10 cellular contexts compared by ENCODE assay signal in the genomic region with DNA sequence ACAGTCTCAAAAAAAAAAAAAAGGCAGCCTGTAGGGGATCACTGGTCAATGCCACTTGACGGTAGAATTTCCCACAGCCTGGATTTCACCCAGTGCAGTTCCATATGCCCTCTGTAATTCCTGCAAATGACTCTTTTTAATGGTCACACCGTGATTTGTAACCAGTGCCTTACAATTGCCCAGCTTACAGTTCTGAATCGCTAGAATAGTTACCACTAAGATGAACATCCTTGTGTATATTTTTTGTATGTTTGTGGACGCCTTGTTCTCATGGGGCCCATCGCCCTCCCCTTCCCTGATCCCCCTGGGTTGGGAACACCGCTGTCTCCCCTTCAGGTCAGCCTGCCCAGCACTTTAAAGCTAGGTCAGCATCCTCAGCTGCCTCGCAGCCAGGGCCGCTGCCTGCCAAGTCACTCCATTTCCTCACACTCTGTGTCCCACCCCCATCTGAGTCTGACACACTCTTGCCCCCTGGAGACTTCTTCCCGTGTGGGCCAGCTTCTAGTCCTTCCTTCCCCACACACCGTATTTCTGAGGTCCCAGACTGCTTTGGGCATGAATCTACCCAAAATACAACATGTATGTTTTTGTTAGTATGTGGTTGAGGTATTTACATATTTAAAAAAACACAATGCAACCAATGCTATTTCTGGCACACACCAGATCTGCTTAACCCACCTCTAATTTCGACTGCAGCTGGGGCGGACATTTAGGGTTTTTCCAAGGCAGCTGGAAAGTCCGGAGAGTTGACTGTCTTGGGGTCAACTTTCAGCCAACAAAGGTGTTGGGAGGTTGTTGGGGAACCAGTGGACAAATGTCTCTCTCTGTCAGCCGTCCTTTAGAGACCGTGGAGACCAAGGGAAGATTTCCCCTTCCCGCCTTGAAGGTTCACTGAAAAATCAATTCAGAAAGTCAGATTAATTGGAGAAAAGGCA.
DNase-seq lines count a peak whose midpoint lies in the region; ATAC-seq and TF ChIP-seq lines count a peak whose summit lies in the region.
"Had no signal": no experiment of that assay in that cellular context is flagged by ENCODE, and none has a peak within 500 bp of the region (broad histone marks: within the 10 kb centered on the region; RNA-seq: fewer than 3 reads in every experiment).

No MANE protein-coding gene starts in this region.

- no peaks in the 10 kb centered on the region for H3K9me3 ChIP-seq in ovary
- H3K9me3 ChIP-seq: sigmoid colon had no signal

- peak overlapping the region; percentile 93 for H3K27ac Mint-ChIP-seq in memory B cell

- intact Hi-C loops in ovary (cut with DNase I), result loop anchor here in 2 of 4 donors (10.0 kb wide), 2 partner anchors 158 to 188 kb away; no protein-coding TSS in a partner anchor

- WGBS in ovary, 3 donors, result 64 to 68% (median 66%) methylated on average over 16 of the region's 16 CpGs

- TF ChIP-seq CTCF in ovary (IDR thresholded peaks at IDR 0.05), result no peak

- peak in 1 of 2 donors; percentile 27 for DNase-seq in memory B cell (ENCODE audit: low spot score in 2 of 2)
- DNase-seq in ovary, result no peak
- DNase-seq in NOMO-1 treated with dmso at 0.1 percent for 144 hours (lab: John Stamatoyannopoulos, UW; ENCODE audit: unreplicated experiment), result no peak
- no peak for DNase-seq in OCI-M1 (lab: John Stamatoyannopoulos, UW)
- no peak for DNase-seq in stimulated activated CD4-positive, alpha-beta T cell treated with anti-CD3 and anti-CD28 coated beads, Interleukin-12 subunit alpha, Interleukin-12 subunit beta, amount 100 ng/mL, for 4 hours
- DNase-seq: left cardiac atrium, sigmoid colon had no signal

- peaks cover 27% of the 10 kb centered on the region for H3K4me1 Mint-ChIP-seq in memory B cell

- H3K4me1 ChIP-seq in ovary (ENCODE audit: insufficient read depth), result no peaks in the 10 kb centered on the region
- H3K4me1 ChIP-seq: sigmoid colon had no signal

- no peaks in the 10 kb centered on the region for H3K27me3 ChIP-seq in ovary
- H3K27me3 ChIP-seq: sigmoid colon had no signal

- peak overlapping the region; percentile 71 for H3K4me3 Mint-ChIP-seq in memory B cell

- no peaks in the 10 kb centered on the region for H3K27me3 Mint-ChIP-seq in memory B cell

- no peaks in the 10 kb centered on the region for H3K36me3 Mint-ChIP-seq in memory B cell

- peak; percentile 87 for ATAC-seq in GM18502 (IDR thresholded peaks at IDR 0.05; ENCODE audit: poor library complexity, unreplicated experiment)
- peak; percentile 76 for ATAC-seq in GM21447 (IDR thresholded peaks at IDR 0.05; ENCODE audit: unreplicated experiment)
- peak; percentile 78 for ATAC-seq in HG03196 (IDR thresholded peaks at IDR 0.05; ENCODE audit: unreplicated experiment)
- ATAC-seq in memory B cell (ENCODE audit: low read depth), result peak; percentile 88

- TF ChIP-seq EP300 in ovary (IDR thresholded peaks at IDR 0.05), result no peak

- H3K4me3 ChIP-seq in ovary, result no peak overlapping the region
- H3K4me3 ChIP-seq: sigmoid colon had no signal

- no peaks in the 10 kb centered on the region for H3K36me3 ChIP-seq in ovary
- H3K36me3 ChIP-seq: sigmoid colon had no signal

- no peak for TF ChIP-seq POLR2A in ovary (IDR thresholded peaks at IDR 0.05)

- H3K9me3 Mint-ChIP-seq in memory B cell, result no peaks in the 10 kb centered on the region

- H3K27ac ChIP-seq in ovary, result no peak overlapping the region
- H3K27ac ChIP-seq: sigmoid colon had no signal
